Comparison of ENCODE assay signal across 17 cellular contexts in the genomic region with DNA sequence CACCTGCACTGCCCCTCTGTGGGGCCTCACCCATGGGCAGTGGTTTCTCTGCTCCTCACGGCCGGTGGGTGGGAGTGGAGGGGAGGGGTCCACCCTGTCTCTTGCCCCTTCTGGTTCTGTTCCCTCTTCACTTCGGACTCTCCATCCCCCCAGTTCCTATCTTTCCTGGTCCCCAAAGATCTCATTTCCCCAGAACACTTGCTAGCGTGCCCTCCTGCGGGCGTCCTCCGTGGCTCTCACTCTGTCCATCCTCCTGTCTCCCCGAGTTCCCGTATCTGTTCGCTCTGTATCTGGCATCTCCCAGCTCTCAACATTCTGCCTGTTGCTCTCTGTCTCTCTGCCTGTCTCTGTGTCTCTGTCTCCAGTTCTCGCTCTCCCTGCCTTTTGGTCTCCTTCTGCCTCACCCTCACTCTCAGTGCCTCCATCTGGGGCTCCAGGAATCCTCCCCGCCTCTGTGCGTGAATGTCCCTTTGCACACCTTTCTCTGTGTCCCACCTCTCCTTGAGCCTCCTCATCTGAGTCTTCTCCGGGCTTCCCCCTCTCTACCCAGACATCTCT. TPM values are rescaled to one million over a fixed set of nuclear protein-coding genes. Genes with fewer than 3 reads are reported as not detected.
DNase-seq lines count a peak whose midpoint lies in the region; ATAC-seq, FAIRE-seq and TF ChIP-seq lines count a peak whose summit lies in the region.
"Had no signal": no experiment of that assay in that cellular context is flagged by ENCODE, and none has a peak within 500 bp of the region (broad histone marks: within the 10 kb centered on the region; RNA-seq: fewer than 3 reads in every experiment).

No MANE protein-coding gene starts in this region.

- H3K4me3 ChIP-seq in HUES64 (ENCODE audit: low read length) (peak overlapping the region; percentile 57), GM12878 (peak overlapping the region; percentile 78), BE2C (ENCODE audit: low read depth, low read length) (no peak overlapping the region)

- WGBS in HUES64, result 3% methylated on average over 13 of the region's 14 CpGs
- WGBS in GM12878 (ENCODE audit: insufficient coverage, insufficient replicate concordance, low lambda C conversion rate, missing lambda C conversion rate), result 3% methylated on average over 11 of the region's 14 CpGs

- no peak overlapping the region for H3K27ac ChIP-seq in HUES64 (ENCODE audit: low read depth, low read length)
- H3K27ac ChIP-seq in GM12878 (ENCODE audit: control insufficient read depth, insufficient read depth), result peak overlapping the region; percentile 79
- H3K27ac ChIP-seq: 22Rv1 had no signal

- H3K4me2 ChIP-seq in GM12878 (ENCODE audit: control insufficient read depth, insufficient read depth), result peak overlapping the region; percentile 61
- H3K4me2 ChIP-seq: SK-N-SH had no signal

- H3K79me2 ChIP-seq in GM12878 (ENCODE audit: control insufficient read depth, insufficient read depth, low read length), result peaks cover 33% of the 10 kb centered on the region

- H3K36me3 ChIP-seq in HUES64 (ENCODE audit: insufficient read depth, low read length) (no peaks in the 10 kb centered on the region), GM12878 (ENCODE audit: control insufficient read depth in 2 of 2, insufficient read depth in 2 of 2, low read length in 1 of 2) (peaks cover 6 to 10% of the 10 kb centered on the region in 2 experiments; a peak in 3 of 4 replicates), BE2C (peaks cover 8% of the 10 kb centered on the region)
- H3K36me3 ChIP-seq: tibial nerve had no signal

- peaks cover 6% of the 10 kb centered on the region for H3K4me1 ChIP-seq in HUES64 (ENCODE audit: insufficient read depth, low read length)
- H3K4me1 ChIP-seq in GM12878 (ENCODE audit: control insufficient read depth, insufficient read depth, low read length), result peaks cover 48% of the 10 kb centered on the region
- H3K4me1 ChIP-seq in BE2C, result no peaks in the 10 kb centered on the region; the same call in 1 of the 2 replicates

- no peak overlapping the region for H3K27ac Mint-ChIP-seq in nephron progenitor cell
- H3K27ac Mint-ChIP-seq in effector memory CD8-positive, alpha-beta T cell, result peak overlapping the region in 1 of 2 donors; percentile 3
- H3K27ac Mint-ChIP-seq: activated naive CD4-positive, alpha-beta T cell treated with anti-CD3 and anti-CD28 coated beads, Interleukin-2, amount 10 ng/mL, durations not matched to agents 7 days and 5 days had no signal

- peak overlapping the region; percentile 67 for H3K4me3 Mint-ChIP-seq in nephron progenitor cell
- peak overlapping the region in 1 of 2 donors; percentile 6 for H3K4me3 Mint-ChIP-seq in effector memory CD8-positive, alpha-beta T cell
- H3K4me3 Mint-ChIP-seq: activated naive CD4-positive, alpha-beta T cell treated with anti-CD3 and anti-CD28 coated beads, Interleukin-2, amount 10 ng/mL, durations not matched to agents 7 days and 5 days had no signal

- CTCF ChIA-PET in GM12878 (lab: Yijun Ruan, JAX), result interaction anchor here (0.6 to 3.1 kb wide), 8 partner anchors 9 to 137 kb away, joined by 3 to 19 read pairs (median 4); no protein-coding TSS in a partner anchor

- no peak for TF ChIP-seq EP300 in GM12878 (IDR thresholded peaks at IDR 0.05; ENCODE audit: borderline replicate concordance in 1 of 2, control insufficient read depth in 1 of 2, low read depth in 2 of 2, low read length in 2 of 2)

- H3K9me3 Mint-ChIP-seq in nephron progenitor cell, result peaks cover 4% of the 10 kb centered on the region
- H3K9me3 Mint-ChIP-seq in effector memory CD8-positive, alpha-beta T cell, result no peaks in the 10 kb centered on the region
- H3K9me3 Mint-ChIP-seq: activated naive CD4-positive, alpha-beta T cell treated with anti-CD3 and anti-CD28 coated beads, Interleukin-2, amount 10 ng/mL, durations not matched to agents 7 days and 5 days had no signal

- SMC1A ChIA-PET in GM12878 (lab: Charles Lee; ENCODE audit: uncharacterized antibody, unreplicated experiment), result interaction anchor here (0.8 to 1.9 kb wide), 2 partner anchors 41 kb away, joined by 4 to 10 read pairs; no protein-coding TSS in a partner anchor

- DNase-seq in DMS 273 (lab: John Stamatoyannopoulos, UW; ENCODE audit: unreplicated experiment) (peak; percentile 31), DMS 273 treated with DMSO at 0.1 percent for 48 hours (lab: John Stamatoyannopoulos, UW) (no peak), GM12878 (ENCODE audit: low read depth, low spot score) (no peak), nephron progenitor cell (no peak), inferior parietal cortex (ENCODE audit: extremely low spot score) (no peak), BE2C (no peak)
- DNase-seq in effector memory CD8-positive, alpha-beta T cell, result no peak
- DNase-seq: activated naive CD4-positive, alpha-beta T cell treated with anti-CD3 and anti-CD28 coated beads, Interleukin-2, amount 10 ng/mL, durations not matched to agents 7 days and 5 days; COR-L47; GOT3; kidney; NCI-H524 treated with DMSO at 0.1 percent for 48 hours; SK-N-SH had no signal

- in situ Hi-C loops in GM12878 (cut with MboI), result no loop called here

- no peak for TF ChIP-seq POLR2A in GM12878 (IDR thresholded peaks at IDR 0.05; ENCODE audit: low read depth, low read length)

- RAD21 ChIA-PET in GM12878 (lab: Charles Lee; ENCODE audit: unreplicated experiment), result interaction anchor here (0.7 to 2.7 kb wide), 7 partner anchors 12 to 86 kb away, joined by 3 to 14 read pairs (median 4); a partner anchor contains a TSS

- H4K20me1 ChIP-seq in GM12878 (ENCODE audit: control insufficient read depth, insufficient read depth), result peaks cover 4% of the 10 kb centered on the region

- H3K9me3 ChIP-seq in HUES64 (ENCODE audit: insufficient read depth, low read depth, low read length) (peaks cover 3% of the 10 kb centered on the region; the same call in 1 of the 2 replicates), GM12878 (replicated peaks; ENCODE audit: control insufficient read depth, insufficient read depth, low read length) (no peaks in the 10 kb centered on the region), BE2C (no peaks in the 10 kb centered on the region)
- H3K9me3 ChIP-seq: SK-N-SH, tibial nerve had no signal

- H3K27me3 Mint-ChIP-seq in nephron progenitor cell (ENCODE audit: low read depth, poor library complexity), result peaks cover 50% of the 10 kb centered on the region
- H3K27me3 Mint-ChIP-seq in effector memory CD8-positive, alpha-beta T cell, result peaks cover 49 to 59% of the 10 kb centered on the region in 2 donors

- POLR2A ChIA-PET in GM12878 (lab: Charles Lee), result interaction anchor here (0.8 to 4.8 kb wide), 14 partner anchors 10 to 77 kb away, joined by 3 to 26 read pairs (median 4); a partner anchor contains a TSS

- peak; percentile 18 for FAIRE-seq in GM12878 (lab: Jason Lieb, UNC)
- FAIRE-seq: kidney had no signal

- intact Hi-C loops in GM12878 (cut with micrococcal nuclease; ENCODE audit: unreplicated experiment), result loop anchor here (2.0 kb wide), 3 partner anchors 14 to 50 kb away; a partner anchor contains a TSS

- no TSS peak for BruUV-seq in GM12878 (replicated peaks; lab: Mats Ljungman, UMichigan)

- no peak overlapping the region; the same call in 1 of the 2 replicates for H3K9ac ChIP-seq in HUES64 (ENCODE audit: low read depth, low read length)
- H3K9ac ChIP-seq in GM12878 (ENCODE audit: control insufficient read depth, insufficient read depth, low read length), result peak overlapping the region; percentile 60
- H3K9ac ChIP-seq: SK-N-SH had no signal

- H3K36me3 Mint-ChIP-seq in nephron progenitor cell (ENCODE audit: low read depth), result peaks cover 10% of the 10 kb centered on the region
- peaks cover 3% of the 10 kb centered on the region for H3K36me3 Mint-ChIP-seq in effector memory CD8-positive, alpha-beta T cell (ENCODE audit: insufficient read depth)

- H3K27me3 ChIP-seq in HUES64 (ENCODE audit: insufficient read depth, low read length), result peaks cover 24% of the 10 kb centered on the region
- H3K27me3 ChIP-seq in GM12878 (replicated peaks in 1 of 2; ENCODE audit: control insufficient read depth in 2 of 2, insufficient read depth in 2 of 2, low read length in 1 of 2), result no peaks in the 10 kb centered on the region
- no peaks in the 10 kb centered on the region for H3K27me3 ChIP-seq in BE2C

- TF ChIP-seq CTCF in GM12878 (IDR thresholded peaks at IDR 0.05 in 2 of 3, conservative IDR thresholded peaks at IDR 0.05 in 1 of 3; ENCODE audit: control insufficient read depth in 2 of 3, extremely low read depth in 1 of 3, insufficient read depth in 1 of 3, low read depth in 3 of 3, low read length in 3 of 3) (no peak), nephron progenitor cell (IDR thresholded peaks at IDR 0.05) (no peak), BE2C (IDR thresholded peaks at IDR 0.05; ENCODE audit: low read depth, low read length) (no peak)

- TF ChIP-seq RAD21 in GM12878 (IDR thresholded peaks at IDR 0.05; ENCODE audit: insufficient read depth, low read depth, low read length), result no peak

- peaks cover 25% of the 10 kb centered on the region for H3K4me1 Mint-ChIP-seq in nephron progenitor cell
- peaks cover 6 to 13% of the 10 kb centered on the region in 2 donors for H3K4me1 Mint-ChIP-seq in effector memory CD8-positive, alpha-beta T cell (ENCODE audit: low read depth in 2 of 2)

- peak; percentile 1 for ATAC-seq in GM12878
- no peak for ATAC-seq in effector memory CD8-positive, alpha-beta T cell (replicated peaks)

- H2AFZ ChIP-seq in GM12878 (ENCODE audit: control insufficient read depth, low read depth, low read length), result peak overlapping the region; percentile 31

RNA-seq across cellular contexts. Expression of a gene that starts 0.4 kb away (rescaled TPM):
- 16.8 TPM for polyA plus RNA-seq in HUES64 (2013, experiment 1 of 2)
- 7.9 TPM for polyA plus RNA-seq in HUES64 (2013, experiment 2 of 2)
- 116 and 119 TPM in 2 replicates for total RNA-seq in GM12878 (2013; cell fraction: nucleolus; rRNA removed)
- total RNA-seq in GM12878 (2014; rRNA removed), result 106 and 123 TPM in 2 replicates
- total RNA-seq in GM12878 (2014; rRNA removed; fragmentation: Illumina TruSeq; extraction: Trizol), result 28.3 and 30.4 TPM in 2 replicates
- total RNA-seq in GM12878 (2021), result 85.0 and 90.7 TPM in 2 replicates
- polyA plus RNA-seq in GM12878 (2011; ENCODE audit: low read depth), result 21.0 TPM
- polyA plus RNA-seq in GM12878 (2011; rRNA removed), result 22.6 and 58.4 TPM in 2 replicates
- 61.5 and 78.6 TPM in 2 replicates for polyA plus RNA-seq in GM12878 (2011; cell fraction: cytosol; rRNA removed)
- polyA plus RNA-seq in GM12878 (2011; cell fraction: nucleus; rRNA removed), result 96.6 and 113 TPM in 2 replicates
- 79.6 and 82.0 TPM in 2 replicates for polyA plus RNA-seq in GM12878 (2012)
- polyA plus RNA-seq in GM12878 (2014; fragmentation: Illumina TruSeq; extraction: Trizol), result 22.0 and 34.8 TPM in 2 replicates
- 10 to 100 TPM in 1 of 2 experiments, 1 to 10 TPM in 1; 3.5 to 14.0 TPM for polyA plus RNA-seq in GM12878 (2014; fragmentation: Nextera tagmentation; extraction: Ambion mirVana)
- 89.3 and 90.4 TPM in 2 replicates for polyA plus RNA-seq in GM12878 (2014; rRNA removed)
- polyA plus RNA-seq in GM12878 (2016; fragmentation: Nextera tagmentation; extraction: Ambion mirVana), result 10 to 100 TPM; 53.6 to 60.2 TPM
- 18.7 and 54.2 TPM in 2 replicates for polyA minus RNA-seq in GM12878 (2011; rRNA and poly(A)+ RNA removed)
- 27.6 and 31.1 TPM in 2 replicates for polyA minus RNA-seq in GM12878 (2011; cell fraction: cytosol; rRNA and poly(A)+ RNA removed)
- 22.6 and 47.1 TPM in 2 replicates for polyA minus RNA-seq in GM12878 (2011; cell fraction: nucleus; rRNA and poly(A)+ RNA removed)
- not detected for polyA plus RNA-seq in BE2C (2012; ENCODE audit: insufficient read depth, insufficient read length, low read depth)
- total RNA-seq: fibroblast of lung had no signal
- polyA plus RNA-seq: fibroblast of lung, SK-N-SH had no signal

RNA-seq across cellular contexts. Expression of a gene that starts 13.6 kb away (rescaled TPM):
- 0.75 TPM for polyA plus RNA-seq in HUES64 (2013, experiment 1 of 2)
- 0.95 TPM for polyA plus RNA-seq in HUES64 (2013, experiment 2 of 2)
- 0.42 and 0.54 TPM in 2 replicates for total RNA-seq in GM12878 (2013; cell fraction: nucleolus; rRNA removed)
- total RNA-seq in GM12878 (2014; rRNA removed), result 0.49 and 0.51 TPM in 2 replicates
- total RNA-seq in GM12878 (2014; rRNA removed; fragmentation: Illumina TruSeq; extraction: Trizol), result 0.37 and 0.67 TPM in 2 replicates
- total RNA-seq in GM12878 (2021), result 0.90 and 1.4 TPM in 2 replicates
- 0.70 TPM for polyA plus RNA-seq in GM12878 (2011; ENCODE audit: low read depth)
- 0.06 and 0.15 TPM in 2 replicates for polyA plus RNA-seq in GM12878 (2011; rRNA removed)
- polyA plus RNA-seq in GM12878 (2011; cell fraction: cytosol; rRNA removed), result 0.21 and 0.33 TPM in 2 replicates
- polyA plus RNA-seq in GM12878 (2011; cell fraction: nucleus; rRNA removed), result 0.56 and 0.58 TPM in 2 replicates
- 1.8 and 2.0 TPM in 2 replicates for polyA plus RNA-seq in GM12878 (2012)
- 0.56 and 0.73 TPM in 2 replicates for polyA plus RNA-seq in GM12878 (2014; fragmentation: Illumina TruSeq; extraction: Trizol)
- under 1 TPM; 0.09 to 0.10 TPM for polyA plus RNA-seq in GM12878 (2014; fragmentation: Nextera tagmentation; extraction: Ambion mirVana)
- polyA plus RNA-seq in GM12878 (2014; rRNA removed), result 0.65 and 0.72 TPM in 2 replicates
- 1 to 10 TPM; 1.9 to 2.6 TPM for polyA plus RNA-seq in GM12878 (2016; fragmentation: Nextera tagmentation; extraction: Ambion mirVana)
- polyA minus RNA-seq in GM12878 (2011; rRNA and poly(A)+ RNA removed), result 0.10 and 0.15 TPM in 2 replicates
- polyA minus RNA-seq in GM12878 (2011; cell fraction: cytosol; rRNA and poly(A)+ RNA removed), result not detected in 2 replicates
- polyA minus RNA-seq in GM12878 (2011; cell fraction: nucleus; rRNA and poly(A)+ RNA removed), result 0.12 TPM in 1 of 2 replicates, not detected in the other
- not detected for polyA plus RNA-seq in BE2C (2012; ENCODE audit: insufficient read depth, insufficient read length, low read depth)
- polyA plus RNA-seq: fibroblast of lung, SK-N-SH had no signal

RNA-seq across cellular contexts. Expression of a gene that starts 35.0 kb away (rescaled TPM):
- polyA plus RNA-seq in HUES64 (2013, experiment 1 of 2), result 71.8 TPM
- 72.6 TPM for polyA plus RNA-seq in HUES64 (2013, experiment 2 of 2)
- total RNA-seq in GM12878 (2013; cell fraction: nucleolus; rRNA removed), result 45.1 and 55.2 TPM in 2 replicates
- total RNA-seq in GM12878 (2014; rRNA removed) (121 and 141 TPM in 2 replicates), GM12878 (2014; rRNA removed; fragmentation: Illumina TruSeq; extraction: Trizol) (28.6 and 31.8 TPM in 2 replicates), GM12878 (2021) (146 and 165 TPM in 2 replicates)
- 15.5 TPM for polyA plus RNA-seq in GM12878 (2011; ENCODE audit: low read depth)
- polyA plus RNA-seq in GM12878 (2011; rRNA removed) (10.4 and 25.7 TPM in 2 replicates), GM12878 (2014; fragmentation: Illumina TruSeq; extraction: Trizol) (1.9 and 18.1 TPM in 2 replicates), GM12878 (2014; fragmentation: Nextera tagmentation; extraction: Ambion mirVana) (1 to 10 TPM in 1 of 2 experiments, under 1 TPM in 1; 0.76 to 6.5 TPM), GM12878 (2014; rRNA removed) (95.1 and 110 TPM in 2 replicates), GM12878 (2016; fragmentation: Nextera tagmentation; extraction: Ambion mirVana) (100 to 1,000 TPM; 111 to 118 TPM)
- 47.4 and 83.0 TPM in 2 replicates for polyA plus RNA-seq in GM12878 (2011; cell fraction: cytosol; rRNA removed)
- 231 and 322 TPM in 2 replicates for polyA plus RNA-seq in GM12878 (2011; cell fraction: nucleus; rRNA removed)
- polyA plus RNA-seq in GM12878 (2012), result 51.0 and 61.8 TPM in 2 replicates
- 34.5 and 105 TPM in 2 replicates for polyA minus RNA-seq in GM12878 (2011; rRNA and poly(A)+ RNA removed)
- 65.4 and 72.3 TPM in 2 replicates for polyA minus RNA-seq in GM12878 (2011; cell fraction: cytosol; rRNA and poly(A)+ RNA removed)
- 50.1 and 97.2 TPM in 2 replicates for polyA minus RNA-seq in GM12878 (2011; cell fraction: nucleus; rRNA and poly(A)+ RNA removed)
- polyA plus RNA-seq in BE2C (2012; ENCODE audit: insufficient read depth, insufficient read length, low read depth), result 20.8 TPM

RNA-seq across cellular contexts. Expression of a gene that starts 42.8 kb away (rescaled TPM):
- polyA plus RNA-seq in HUES64 (2013, experiment 1 of 2), result 22.2 TPM
- 22.1 TPM for polyA plus RNA-seq in HUES64 (2013, experiment 2 of 2)
- 40.9 and 43.5 TPM in 2 replicates for total RNA-seq in GM12878 (2013; cell fraction: nucleolus; rRNA removed)
- 44.8 and 45.2 TPM in 2 replicates for total RNA-seq in GM12878 (2014; rRNA removed)
- 15.6 and 17.2 TPM in 2 replicates for total RNA-seq in GM12878 (2014; rRNA removed; fragmentation: Illumina TruSeq; extraction: Trizol)
- 43.3 and 44.5 TPM in 2 replicates for total RNA-seq in GM12878 (2021)
- polyA plus RNA-seq in GM12878 (2011; ENCODE audit: low read depth), result 12.3 TPM
- 12.3 and 26.9 TPM in 2 replicates for polyA plus RNA-seq in GM12878 (2011; rRNA removed)
- 35.8 and 59.6 TPM in 2 replicates for polyA plus RNA-seq in GM12878 (2011; cell fraction: cytosol; rRNA removed)
- polyA plus RNA-seq in GM12878 (2011; cell fraction: nucleus; rRNA removed), result 90.2 and 96.1 TPM in 2 replicates
- polyA plus RNA-seq in GM12878 (2012), result 46.7 and 49.3 TPM in 2 replicates
- polyA plus RNA-seq in GM12878 (2014; fragmentation: Illumina TruSeq; extraction: Trizol), result 1.8 and 16.2 TPM in 2 replicates
- 1 to 10 TPM in 1 of 2 experiments, under 1 TPM in 1; 0.05 to 1.3 TPM for polyA plus RNA-seq in GM12878 (2014; fragmentation: Nextera tagmentation; extraction: Ambion mirVana)
- 52.4 and 53.3 TPM in 2 replicates for polyA plus RNA-seq in GM12878 (2014; rRNA removed)
- 10 to 100 TPM; 45.7 to 54.2 TPM for polyA plus RNA-seq in GM12878 (2016; fragmentation: Nextera tagmentation; extraction: Ambion mirVana)
- polyA minus RNA-seq in GM12878 (2011; rRNA and poly(A)+ RNA removed), result 19.2 and 26.2 TPM in 2 replicates
- 13.5 and 15.4 TPM in 2 replicates for polyA minus RNA-seq in GM12878 (2011; cell fraction: cytosol; rRNA and poly(A)+ RNA removed)
- 17.4 and 27.1 TPM in 2 replicates for polyA minus RNA-seq in GM12878 (2011; cell fraction: nucleus; rRNA and poly(A)+ RNA removed)
- 65.7 TPM for polyA plus RNA-seq in BE2C (2012; ENCODE audit: insufficient read depth, insufficient read length, low read depth)

RNA-seq across cellular contexts. Expression of a gene that starts 53.7 kb away (rescaled TPM):
- polyA plus RNA-seq in HUES64 (2013, experiment 1 of 2), result not detected
- not detected for polyA plus RNA-seq in HUES64 (2013, experiment 2 of 2)
- 19.2 and 19.9 TPM in 2 replicates for total RNA-seq in GM12878 (2013; cell fraction: nucleolus; rRNA removed)
- total RNA-seq in GM12878 (2014; rRNA removed) (20.1 and 20.6 TPM in 2 replicates), GM12878 (2014; rRNA removed; fragmentation: Illumina TruSeq; extraction: Trizol) (12.3 and 14.5 TPM in 2 replicates), GM12878 (2021) (18.2 and 19.2 TPM in 2 replicates)
- 30.5 TPM for polyA plus RNA-seq in GM12878 (2011; ENCODE audit: low read depth)
- polyA plus RNA-seq in GM12878 (2011; rRNA removed) (30.8 and 45.4 TPM in 2 replicates), GM12878 (2014; fragmentation: Illumina TruSeq; extraction: Trizol) (13.8 and 15.3 TPM in 2 replicates), GM12878 (2014; fragmentation: Nextera tagmentation; extraction: Ambion mirVana) (10 to 100 TPM in 1 of 2 experiments, 1 to 10 TPM in 1; 6.7 to 15.2 TPM), GM12878 (2014; rRNA removed) (21.6 and 22.4 TPM in 2 replicates), GM12878 (2016; fragmentation: Nextera tagmentation; extraction: Ambion mirVana) (10 to 100 TPM; 17.0 to 17.2 TPM)
- polyA plus RNA-seq in GM12878 (2011; cell fraction: cytosol; rRNA removed), result 65.3 and 79.7 TPM in 2 replicates
- 86.1 and 106 TPM in 2 replicates for polyA plus RNA-seq in GM12878 (2011; cell fraction: nucleus; rRNA removed)
- 15.8 and 49.6 TPM in 2 replicates for polyA plus RNA-seq in GM12878 (2012)
- 20.5 and 43.9 TPM in 2 replicates for polyA minus RNA-seq in GM12878 (2011; rRNA and poly(A)+ RNA removed)
- 10.6 and 14.8 TPM in 2 replicates for polyA minus RNA-seq in GM12878 (2011; cell fraction: cytosol; rRNA and poly(A)+ RNA removed)
- 11.8 and 16.9 TPM in 2 replicates for polyA minus RNA-seq in GM12878 (2011; cell fraction: nucleus; rRNA and poly(A)+ RNA removed)
- 1.6 TPM for polyA plus RNA-seq in BE2C (2012; ENCODE audit: insufficient read depth, insufficient read length, low read depth)
